In genomic region chrX:149286940-149287349, GRCh38 we compare ENCODE assay signal across 8 cellular contexts.
DNase-seq lines count a peak whose midpoint lies in the region; ATAC-seq and TF ChIP-seq lines count a peak whose summit lies in the region.

No MANE protein-coding gene starts in this region.

- TF ChIP-seq CTCF in AG10803 (conservative IDR thresholded peaks at IDR 0.05; ENCODE audit: low read length) (peak; percentile 70), fibroblast of pulmonary artery (IDR thresholded peaks at IDR 0.05; ENCODE audit: low read length, missing control alignments) (peak; percentile 68)

- DNase-seq in AG10803 (ENCODE audit: low read depth) (peak; percentile 28), NCI-H774 (lab: John Stamatoyannopoulos, UW) (peak; percentile 45), activated T-cell treated with anti-CD3 and anti-CD28 coated beads for 24 hours (ENCODE audit: low read depth) (peak; percentile 36), fibroblast of pulmonary artery (ENCODE audit: low read depth) (peak; percentile 58), posterior cingulate gyrus (peak in 9 of 10 donors; percentile 12 to 82 (median 27)), GOT3 (lab: John Stamatoyannopoulos, UW) (no peak)

- ATAC-seq in GM18505 (IDR thresholded peaks at IDR 0.05; ENCODE audit: unreplicated experiment): peak; percentile 76
- ATAC-seq in HG03097 (IDR thresholded peaks at IDR 0.05; ENCODE audit: low FRiP score, unreplicated experiment): peak; percentile 67

- H3K4me3 ChIP-seq in AG10803 (ENCODE audit: low read length) (no peak overlapping the region), fibroblast of pulmonary artery (replicated peaks; ENCODE audit: low read depth, low read length) (no peak overlapping the region)

- TF ChIP-seq POLR2A in GM18505 (IDR thresholded peaks at IDR 0.05; ENCODE audit: borderline replicate concordance, extremely low read depth, insufficient read depth, insufficient read length): no peak

- intact Hi-C loops in posterior cingulate gyrus (cut with DNase I): loop anchor here (2.0 to 5.0 kb wide), 2 partner anchors 1155 to 1236 kb away; no protein-coding TSS in a partner anchor
